In the genomic region with DNA sequence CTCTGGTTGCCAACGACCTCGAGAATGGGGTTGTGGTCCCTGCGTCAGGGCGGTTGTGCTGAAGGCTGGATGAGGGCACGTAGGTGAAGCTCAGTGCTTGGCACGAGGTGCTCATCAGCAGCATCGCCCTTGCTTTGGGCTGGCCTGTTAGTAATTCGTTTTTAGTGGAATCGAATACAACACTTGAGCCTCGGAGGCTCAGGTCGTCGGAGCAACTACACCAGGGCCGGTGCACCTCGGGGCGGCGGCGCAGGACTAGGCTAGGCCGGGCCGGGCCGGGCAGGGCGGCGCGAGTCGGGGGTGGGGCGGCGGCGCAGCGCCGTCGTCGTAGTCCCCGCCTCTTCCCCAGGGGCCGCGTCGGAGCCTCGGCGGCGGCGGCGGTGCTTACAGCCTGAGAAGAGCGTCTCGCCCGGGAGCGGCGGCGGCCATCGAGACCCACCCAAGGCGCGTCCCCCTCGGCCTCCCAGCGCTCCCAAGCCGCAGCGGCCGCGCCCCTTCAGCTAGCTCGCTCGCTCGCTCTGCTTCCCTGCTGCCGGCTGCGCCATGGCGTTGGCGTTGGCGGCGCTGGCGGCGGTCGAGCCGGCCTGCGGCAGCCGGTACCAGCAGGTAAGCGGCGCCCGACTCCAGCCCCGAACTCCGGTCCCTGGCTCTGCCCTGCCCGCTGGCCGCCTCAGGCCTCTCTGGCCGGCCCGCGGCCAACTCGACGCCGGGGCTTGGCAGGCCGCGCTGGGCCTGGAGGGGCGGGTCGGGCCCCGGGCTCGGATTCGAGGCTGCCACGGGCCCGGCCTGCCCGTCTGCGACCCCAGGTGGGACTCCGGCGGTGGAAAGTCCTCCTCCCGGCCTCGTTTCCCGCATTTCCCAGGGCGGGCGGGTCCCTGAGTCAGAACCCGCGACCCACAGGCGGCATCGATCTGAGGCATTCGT, we compare ENCODE assay signal across 1 cellular context.
TF ChIP-seq lines count a peak whose summit lies in the region.

A gene with protein sequence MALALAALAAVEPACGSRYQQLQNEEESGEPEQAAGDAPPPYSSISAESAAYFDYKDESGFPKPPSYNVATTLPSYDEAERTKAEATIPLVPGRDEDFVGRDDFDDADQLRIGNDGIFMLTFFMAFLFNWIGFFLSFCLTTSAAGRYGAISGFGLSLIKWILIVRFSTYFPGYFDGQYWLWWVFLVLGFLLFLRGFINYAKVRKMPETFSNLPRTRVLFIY (plus strand): TSS at position 348 of the 924 bp plus-strand sequence. CDS start 196 bp downstream, at position 544.

TF ChIP-seq in HepG2, 621 proteins besides CTCF, POLR2A, EP300 and RAD21 (continued from another document and continues in another):
- TF ChIP-seq ZHX2 (IDR thresholded peaks at IDR 0.05; ENCODE audit: low read depth) (peak; percentile 19; the same call in 1 of the 2 replicates), ZHX2 (CRISPR knock-in tag; IDR thresholded peaks at IDR 0.05; ENCODE audit: borderline replicate concordance) (no peak), ZMYM3 (CRISPR knock-in tag; IDR thresholded peaks at IDR 0.05) (0 out of 2 replicates have a peak, but pooled peaks have one; percentile 57), PAF1 (CRISPR knock-in tag; IDR thresholded peaks at IDR 0.05) (no peak), ZNF883 (CRISPR knock-in tag; IDR thresholded peaks at IDR 0.05; ENCODE audit: not compliant biosample characterization) (peak; percentile 39), ZNF615 (CRISPR knock-in tag; IDR thresholded peaks at IDR 0.05; ENCODE audit: borderline replicate concordance) (no peak), ZNF343 (CRISPR knock-in tag; IDR thresholded peaks at IDR 0.05) (peak; percentile 78; the same call in 1 of the 2 replicates), ZNF782 (CRISPR knock-in tag; IDR thresholded peaks at IDR 0.05; ENCODE audit: borderline replicate concordance) (no peak; the same call in 1 of the 2 replicates), ZNF781 (CRISPR knock-in tag; IDR thresholded peaks at IDR 0.05; ENCODE audit: borderline replicate concordance, not compliant biosample characterization) (no peak), RXRA (CRISPR knock-in tag; IDR thresholded peaks at IDR 0.05) (peak; percentile 50; the same call in 1 of the 2 replicates), HOXA9 (CRISPR knock-in tag; IDR thresholded peaks at IDR 0.05; ENCODE audit: borderline replicate concordance) (peak; percentile 57; the same call in 1 of the 2 replicates), ZNF687 (CRISPR knock-in tag; IDR thresholded peaks at IDR 0.05) (peak; percentile 92), NR2C2 (CRISPR knock-in tag; IDR thresholded peaks at IDR 0.05; ENCODE audit: borderline replicate concordance) (peak; percentile 51; the same call in 1 of the 2 replicates), USF2 (IDR thresholded peaks at IDR 0.05; ENCODE audit: low read depth, low read length) (no peak), USF2 (CRISPR knock-in tag; IDR thresholded peaks at IDR 0.05; ENCODE audit: borderline replicate concordance) (no peak), SOX5 (CRISPR knock-in tag; IDR thresholded peaks at IDR 0.05; ENCODE audit: borderline replicate concordance) (no peak), ZNF660 (CRISPR knock-in tag; IDR thresholded peaks at IDR 0.05; ENCODE audit: borderline replicate concordance, low read depth) (no peak), ATF1 (CRISPR knock-in tag; IDR thresholded peaks at IDR 0.05) (no peak), ZSCAN30 (CRISPR knock-in tag; IDR thresholded peaks at IDR 0.05) (no peak), LBX2 (CRISPR knock-in tag; IDR thresholded peaks at IDR 0.05; ENCODE audit: borderline replicate concordance) (peak; percentile 34; the same call in 1 of the 2 replicates), ZBTB3 (CRISPR knock-in tag; IDR thresholded peaks at IDR 0.05; ENCODE audit: borderline replicate concordance, low read depth) (peak; percentile 34; the same call in 1 of the 2 replicates), ATF7-NPFF (CRISPR knock-in tag; IDR thresholded peaks at IDR 0.05; ENCODE audit: low read depth) (peak; percentile 89), TSC22D2 (CRISPR knock-in tag; IDR thresholded peaks at IDR 0.05; ENCODE audit: borderline replicate concordance) (no peak), NKX3-1 (CRISPR knock-in tag; IDR thresholded peaks at IDR 0.05) (peak; percentile 30; the same call in 1 of the 2 replicates), E2F5 (CRISPR knock-in tag; conservative IDR thresholded peaks at IDR 0.05) (no peak)
- TF ChIP-seq, protein P1, sequence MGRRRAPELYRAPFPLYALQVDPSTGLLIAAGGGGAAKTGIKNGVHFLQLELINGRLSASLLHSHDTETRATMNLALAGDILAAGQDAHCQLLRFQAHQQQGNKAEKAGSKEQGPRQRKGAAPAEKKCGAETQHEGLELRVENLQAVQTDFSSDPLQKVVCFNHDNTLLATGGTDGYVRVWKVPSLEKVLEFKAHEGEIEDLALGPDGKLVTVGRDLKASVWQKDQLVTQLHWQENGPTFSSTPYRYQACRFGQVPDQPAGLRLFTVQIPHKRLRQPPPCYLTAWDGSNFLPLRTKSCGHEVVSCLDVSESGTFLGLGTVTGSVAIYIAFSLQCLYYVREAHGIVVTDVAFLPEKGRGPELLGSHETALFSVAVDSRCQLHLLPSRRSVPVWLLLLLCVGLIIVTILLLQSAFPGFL (CRISPR knock-in tag; IDR thresholded peaks at IDR 0.05) = no peak
